ENCODE assay signal across 15 cellular contexts in genomic region chr3:155889952-155890351, GRCh38. TPM values are rescaled to one million over a fixed set of nuclear protein-coding genes. Genes with fewer than 3 reads are reported as not detected.
DNase-seq lines count a peak whose midpoint lies in the region; ATAC-seq and TF ChIP-seq lines count a peak whose summit lies in the region.
"Had no signal": no experiment of that assay in that cellular context is flagged by ENCODE, and none has a peak within 500 bp of the region (broad histone marks: within the 10 kb centered on the region; RNA-seq: fewer than 3 reads in every experiment).

No MANE protein-coding gene starts in this region.

- no peaks in the 10 kb centered on the region for H3K9me3 Mint-ChIP-seq in CD8-positive, alpha-beta memory T cell
- no peaks in the 10 kb centered on the region for H3K9me3 Mint-ChIP-seq in chondrocyte (ENCODE audit: low read depth)
- H3K9me3 Mint-ChIP-seq in neural crest cell: no peaks in the 10 kb centered on the region
- H3K9me3 Mint-ChIP-seq: CD4-positive, alpha-beta T cell had no signal

- H3K4me1 ChIP-seq in CD8-positive, alpha-beta memory T cell (ENCODE audit: insufficient read depth, low read length): peaks cover 4% of the 10 kb centered on the region
- H3K4me1 ChIP-seq in Karpas-422 (ENCODE audit: low read length) (peaks cover 47% of the 10 kb centered on the region), transverse colon (peaks cover 0 to 24% (median 10%) of the 10 kb centered on the region in 4 donors), upper lobe of right lung (peaks cover 8% of the 10 kb centered on the region)

- intact Hi-C loops in transverse colon (cut with DNase I; ENCODE audit: low total_unique reads) (no loop called here), upper lobe of right lung (cut with DNase I) (no loop called here)

- CTCF ChIA-PET in CD8-positive, alpha-beta memory T cell (lab: Charles Lee): interaction anchor here (1.4 kb wide), 1 partner anchor 11 kb away, joined by 3 read pairs; no protein-coding TSS in a partner anchor

- no peaks in the 10 kb centered on the region for H3K27me3 Mint-ChIP-seq in CD8-positive, alpha-beta memory T cell
- H3K27me3 Mint-ChIP-seq in chondrocyte (ENCODE audit: low read depth) (no peaks in the 10 kb centered on the region), neural crest cell (ENCODE audit: low read depth) (no peaks in the 10 kb centered on the region)
- H3K27me3 Mint-ChIP-seq: CD4-positive, alpha-beta T cell had no signal

- no peak for TF ChIP-seq CTCF in chondrocyte (IDR thresholded peaks at IDR 0.05)
- no peak for TF ChIP-seq CTCF in neural crest cell (conservative IDR thresholded peaks at IDR 0.05)
- TF ChIP-seq CTCF in transverse colon (IDR thresholded peaks at IDR 0.05): no peak
- TF ChIP-seq CTCF in upper lobe of right lung (IDR thresholded peaks at IDR 0.05): no peak

- no peak overlapping the region for H3K4me3 Mint-ChIP-seq in CD8-positive, alpha-beta memory T cell
- no peak overlapping the region for H3K4me3 Mint-ChIP-seq in chondrocyte (ENCODE audit: unreplicated experiment)
- no peak overlapping the region for H3K4me3 Mint-ChIP-seq in neural crest cell

- POLR2A ChIA-PET in CD8-positive, alpha-beta memory T cell (lab: Charles Lee): no interaction called here

- no peaks in the 10 kb centered on the region for H3K27me3 ChIP-seq in CD8-positive, alpha-beta memory T cell (ENCODE audit: insufficient read depth, low read length, poor library complexity, severe bottlenecking)
- H3K27me3 ChIP-seq in Karpas-422 (ENCODE audit: low read length): no peaks in the 10 kb centered on the region
- no peaks in the 10 kb centered on the region for H3K27me3 ChIP-seq in transverse colon
- H3K27me3 ChIP-seq in upper lobe of right lung: no peaks in the 10 kb centered on the region

- H3K36me3 ChIP-seq in CD8-positive, alpha-beta memory T cell (ENCODE audit: insufficient read depth, low read length): peaks cover 7% of the 10 kb centered on the region
- peaks cover 25% of the 10 kb centered on the region for H3K36me3 ChIP-seq in Karpas-422 (ENCODE audit: insufficient read depth, low read length)
- peaks cover 0 to 10% (median 3%) of the 10 kb centered on the region in 4 donors for H3K36me3 ChIP-seq in transverse colon
- H3K36me3 ChIP-seq in upper lobe of right lung: peaks cover 13% of the 10 kb centered on the region

- H3K9me2 ChIP-seq in Karpas-422 (replicated peaks; ENCODE audit: insufficient read depth, low read length): no peaks in the 10 kb centered on the region

- peaks cover 4% of the 10 kb centered on the region; the same call in 1 of the 2 replicates for H4K20me1 ChIP-seq in Karpas-422 (ENCODE audit: insufficient read depth, low read depth, low read length)

- H3K4me2 ChIP-seq in Karpas-422 (ENCODE audit: low read depth, low read length, poor library complexity, severe bottlenecking): peak overlapping the region; percentile 31

- H3K4me1 Mint-ChIP-seq in CD8-positive, alpha-beta memory T cell: peaks cover 32 to 49% (median 42%) of the 10 kb centered on the region in 3 donors
- H3K4me1 Mint-ChIP-seq in chondrocyte (ENCODE audit: low read depth): peaks cover 29% of the 10 kb centered on the region
- peaks cover 27% of the 10 kb centered on the region for H3K4me1 Mint-ChIP-seq in neural crest cell

- in situ Hi-C loops in transverse colon (cut with MboI; ENCODE audit: low pct_ligation_motif_present in 1 of 4, low pct_unique_long_range_greater_than_20kb in 1 of 4, low sequenced_read_pairs in 3 of 4): no loop called here

- TF ChIP-seq POLR2A in transverse colon (IDR thresholded peaks at IDR 0.05): no peak

- peak overlapping the region; percentile 51 for H3K27ac ChIP-seq in CD8-positive, alpha-beta memory T cell (ENCODE audit: low read depth, low read length)
- H3K27ac ChIP-seq in Karpas-422 (ENCODE audit: low read length) (peak overlapping the region; percentile 65), transverse colon (no peak overlapping the region), upper lobe of right lung (no peak overlapping the region)

- no peak overlapping the region for H2AFZ ChIP-seq in Karpas-422 (ENCODE audit: low read length)

- no peak for DNase-seq in CD8-positive, alpha-beta memory T cell
- no peak for DNase-seq in Karpas-422
- no peak for DNase-seq in chondrocyte (ENCODE audit: low spot score)
- no peak for DNase-seq in neural crest cell (ENCODE audit: low read depth, low spot score)
- no peak for DNase-seq in transverse colon
- no peak for DNase-seq in upper lobe of right lung
- DNase-seq: ACHN; CD4-positive, alpha-beta T cell; DMS79; GDM1; NCI-H1930; NCI-H510A; SIG-M5 had no signal

- 50 to 67% methylated on average over 1 of the region's 1 CpG for WGBS in transverse colon (ENCODE audit: low coverage in 1 of 2), 2 donors

- no peak overlapping the region for H3K4me3 ChIP-seq in CD8-positive, alpha-beta memory T cell (ENCODE audit: low read length)
- H3K4me3 ChIP-seq in Karpas-422 (ENCODE audit: low read length) (no peak overlapping the region), transverse colon (no peak overlapping the region), upper lobe of right lung (no peak overlapping the region)

- H3K36me3 Mint-ChIP-seq in CD8-positive, alpha-beta memory T cell: peaks cover 2 to 18% (median 6%) of the 10 kb centered on the region in 3 donors
- peaks cover 7% of the 10 kb centered on the region for H3K36me3 Mint-ChIP-seq in chondrocyte (ENCODE audit: low read depth)
- H3K36me3 Mint-ChIP-seq in neural crest cell (ENCODE audit: low read depth): peaks cover 3% of the 10 kb centered on the region

- peaks cover 100% of the 10 kb centered on the region for H3K79me2 ChIP-seq in Karpas-422 (ENCODE audit: low read length)

- no peak for ATAC-seq in GM21526 (IDR thresholded peaks at IDR 0.05; ENCODE audit: low FRiP score, unreplicated experiment)
- no peak for ATAC-seq in upper lobe of right lung
- ATAC-seq: HCT116 had no signal

- no peak for TF ChIP-seq EP300 in transverse colon (IDR thresholded peaks at IDR 0.05; ENCODE audit: low read depth)

- H3K27ac Mint-ChIP-seq in CD8-positive, alpha-beta memory T cell: peak overlapping the region in 4 of 8 donors; percentile 12 to 61 (median 57)
- H3K27ac Mint-ChIP-seq in chondrocyte (ENCODE audit: unreplicated experiment) (peak overlapping the region; percentile 74), neural crest cell (ENCODE audit: unreplicated experiment) (peak overlapping the region; percentile 88)

- H3K9me3 ChIP-seq in CD8-positive, alpha-beta memory T cell (ENCODE audit: low read length): no peaks in the 10 kb centered on the region
- H3K9me3 ChIP-seq in Karpas-422 (ENCODE audit: low read length) (no peaks in the 10 kb centered on the region), transverse colon (no peaks in the 10 kb centered on the region), upper lobe of right lung (no peaks in the 10 kb centered on the region)

- H3K9ac ChIP-seq in Karpas-422 (ENCODE audit: low read length): no peak overlapping the region

RNA-seq across cellular contexts. Expression of gene GMPS, which starts 19.5 kb away (rescaled TPM):
- 100 to 1,000 TPM; 113 to 117 TPM for total RNA-seq in CD8-positive, alpha-beta memory T cell
- 63.7 TPM for polyA plus RNA-seq in CD8-positive, alpha-beta memory T cell
- total RNA-seq in Karpas-422 (2014; rRNA removed; shearing (Covaris generic); ENCODE audit: low replicate concordance): 50.9 and 83.1 TPM in 2 replicates
- total RNA-seq in chondrocyte (56.0 to 66.8 TPM (median 56.4 TPM) in 3 replicates), neural crest cell (129 and 131 TPM in 2 replicates), transverse colon (10 to 100 TPM in 3 of 4 donors, 1 to 10 TPM in 1; 3.0 to 45.2 (median 20.4) TPM), upper lobe of right lung (41.2 TPM)

RNA-seq across cellular contexts. Expression of gene SLC33A1, which starts 35.7 kb away (rescaled TPM):
- 10 to 100 TPM; 22.8 to 24.8 TPM for total RNA-seq in CD8-positive, alpha-beta memory T cell
- 19.5 TPM for polyA plus RNA-seq in CD8-positive, alpha-beta memory T cell
- 29.4 and 54.6 TPM in 2 replicates for total RNA-seq in Karpas-422 (2014; rRNA removed; shearing (Covaris generic); ENCODE audit: low replicate concordance)
- total RNA-seq in chondrocyte: 30.0 to 39.5 TPM (median 31.3 TPM) in 3 replicates
- 17.7 and 18.8 TPM in 2 replicates for total RNA-seq in neural crest cell
- 10 to 100 TPM; 13.3 to 34.8 (median 32.7) TPM for total RNA-seq in transverse colon
- 36.5 TPM for total RNA-seq in upper lobe of right lung

Comparison
In these comparisons a context has a peak if more than half of its experiments do, and no peak if none do; other contexts are left out.
1. H3K27ac ChIP-seq: peak in CD8-positive, alpha-beta memory T cell (single experiment) and Karpas-422 (single experiment); none in transverse colon (0 of 4) and upper lobe of right lung (single experiment).